18 cellular contexts compared by ENCODE assay signal in genomic region chr4:10524196-10524833, GRCh38.
A peak's percentile ranks its signal among the peaks of the same experiment; 100 is the strongest.
DNase-seq lines count a peak whose midpoint lies in the region; ATAC-seq, FAIRE-seq and TF ChIP-seq lines count a peak whose summit lies in the region.
"Had no signal": no experiment of that assay in that cellular context is flagged by ENCODE, and none has a peak within 500 bp of the region (broad histone marks: within the 10 kb centered on the region; RNA-seq: fewer than 3 reads in every experiment).

No MANE protein-coding gene starts in this region.

- H3K27ac ChIP-seq in breast epithelium (no peak overlapping the region), mammary epithelial cell (ENCODE audit: insufficient read depth, low read depth, low read length) (no peak overlapping the region), aorta (ENCODE audit: low read depth in 1 of 2, low read length in 2 of 2) (no peak overlapping the region)
- H3K27ac ChIP-seq: C4-2B, RWPE1, SJCRH30 had no signal

- ATAC-seq in left lobe of liver, result peak; percentile 83
- ATAC-seq in aorta (ENCODE audit: low FRiP score), result peak; percentile 64
- ATAC-seq in HG02571 (IDR thresholded peaks at IDR 0.05; ENCODE audit: unreplicated experiment), result no peak
- ATAC-seq: K562 had no signal

- no peaks in the 10 kb centered on the region for H4K20me1 ChIP-seq in mammary epithelial cell (ENCODE audit: insufficient read depth, low read length)

- in situ Hi-C loops in mammary epithelial cell (cut with MboI; ENCODE audit: low sequenced_read_pairs in 2 of 2), result no loop called here

- no peak overlapping the region for H3K9ac ChIP-seq in mammary epithelial cell (ENCODE audit: insufficient read depth, low read length)

- peaks cover 19% of the 10 kb centered on the region for H3K9me3 Mint-ChIP-seq in MCF 10A (ENCODE audit: unreplicated experiment)

- H3K27ac Mint-ChIP-seq in MCF 10A (ENCODE audit: low read depth, unreplicated experiment), result peak overlapping the region; percentile 54

- H3K4me2 ChIP-seq in mammary epithelial cell (ENCODE audit: insufficient read depth, low read depth, low read length), result no peak overlapping the region

- no peak for TF ChIP-seq CTCF in MCF 10A (IDR thresholded peaks at IDR 0.05; ENCODE audit: unreplicated experiment)
- no peak for TF ChIP-seq CTCF in breast epithelium (IDR thresholded peaks at IDR 0.05)
- TF ChIP-seq CTCF in mammary epithelial cell (conservative IDR thresholded peaks at IDR 0.05 in 1 of 2, IDR thresholded peaks at IDR 0.05 in 1 of 2; ENCODE audit: extremely low read depth in 1 of 2, insufficient read depth in 1 of 2, low read depth in 1 of 2, low read length in 2 of 2), result no peak

- no peaks in the 10 kb centered on the region for H3K27me3 Mint-ChIP-seq in MCF 10A (ENCODE audit: insufficient read depth, unreplicated experiment)

- CTCF ChIA-PET in MCF 10A (lab: Yijun Ruan, JAX), result interaction anchor here (0.6 to 1.8 kb wide), 3 partner anchors 12 to 121 kb away, joined by 3 to 7 read pairs (median 5); no protein-coding TSS in a partner anchor
- CTCF ChIA-PET in mammary epithelial cell (lab: Charles Lee; ENCODE audit: low non-redundant PET), result no interaction called here

- no peaks in the 10 kb centered on the region for H3K4me1 ChIP-seq in breast epithelium
- peaks cover 20% of the 10 kb centered on the region for H3K4me1 ChIP-seq in mammary epithelial cell (ENCODE audit: insufficient read depth, low read length)
- no peaks in the 10 kb centered on the region for H3K4me1 ChIP-seq in aorta (ENCODE audit: control insufficient read depth in 1 of 2, insufficient read depth in 2 of 2, low read length in 2 of 2)
- H3K4me1 ChIP-seq: Caco-2, SJCRH30 had no signal

- 85% methylated on average over 4 of the region's 5 CpGs for WGBS in mammary epithelial cell (ENCODE audit: low coverage, missing lambda C conversion rate)
- 85 to 86% methylated on average over 5 of the region's 5 CpGs for WGBS in aorta, 2 donors

- peak overlapping the region; percentile 52 for H2AFZ ChIP-seq in mammary epithelial cell (ENCODE audit: low read depth, low read length)

- TF ChIP-seq POLR2A in breast epithelium (IDR thresholded peaks at IDR 0.05), result no peak

- H3K36me3 ChIP-seq in breast epithelium, result no peaks in the 10 kb centered on the region
- no peaks in the 10 kb centered on the region for H3K36me3 ChIP-seq in mammary epithelial cell (ENCODE audit: insufficient read depth, low read length)
- H3K36me3 ChIP-seq in aorta (ENCODE audit: control insufficient read depth in 1 of 2, insufficient read depth in 2 of 2, low read length in 1 of 2), result no peaks in the 10 kb centered on the region
- H3K36me3 ChIP-seq: SJCRH30 had no signal

- POLR2A ChIA-PET in MCF 10A (lab: Yijun Ruan, JAX), result no interaction called here

- no peak overlapping the region for H3K4me3 Mint-ChIP-seq in MCF 10A (ENCODE audit: unreplicated experiment)

- no peaks in the 10 kb centered on the region for H3K79me2 ChIP-seq in mammary epithelial cell (ENCODE audit: insufficient read depth, low read length)

- H3K9me3 ChIP-seq in breast epithelium (no peaks in the 10 kb centered on the region), mammary epithelial cell (replicated peaks; ENCODE audit: insufficient read depth, low read length) (no peaks in the 10 kb centered on the region), aorta (ENCODE audit: control insufficient read depth, low read length) (no peaks in the 10 kb centered on the region)
- H3K9me3 ChIP-seq: Caco-2, SJCRH30 had no signal

- peaks cover 12% of the 10 kb centered on the region for H3K4me1 Mint-ChIP-seq in MCF 10A (ENCODE audit: insufficient read depth, unreplicated experiment)

- FAIRE-seq in urothelium cell line (lab: Jason Lieb, UNC) (no peak), frontal cortex (lab: Jason Lieb, UNC) (no peak)
- FAIRE-seq: H54, HTR-8/SVneo, K562 had no signal

- H3K4me3 ChIP-seq in breast epithelium, result no peak overlapping the region
- H3K4me3 ChIP-seq in mammary epithelial cell (replicated peaks in 1 of 3; ENCODE audit: insufficient read depth in 1 of 3, low read depth in 2 of 3, low read length in 3 of 3), result no peak overlapping the region
- H3K4me3 ChIP-seq in aorta (ENCODE audit: low read length in 2 of 2), result no peak overlapping the region
- H3K4me3 ChIP-seq: K562, SJCRH30 had no signal

- no peaks in the 10 kb centered on the region for H3K27me3 ChIP-seq in breast epithelium
- H3K27me3 ChIP-seq in mammary epithelial cell (ENCODE audit: insufficient read depth, low read length), result no peaks in the 10 kb centered on the region
- H3K27me3 ChIP-seq in aorta (ENCODE audit: control insufficient read depth in 1 of 2, insufficient read depth in 2 of 2, low read length in 1 of 2), result no peaks in the 10 kb centered on the region

- intact Hi-C loops in MCF 10A (cut with micrococcal nuclease) (no loop called here), breast epithelium (cut with DNase I; ENCODE audit: low total_unique reads) (no loop called here), mammary epithelial cell (cut with micrococcal nuclease) (no loop called here), aorta (cut with DNase I) (no loop called here)

- no peaks in the 10 kb centered on the region for H3K36me3 Mint-ChIP-seq in MCF 10A (ENCODE audit: insufficient read depth, unreplicated experiment)

- DNase-seq in MCF 10A (ENCODE audit: unreplicated experiment) (peak; percentile 20), breast epithelium (ENCODE audit: low spot score in 2 of 2) (no peak), mammary epithelial cell (peak; percentile 58), left lobe of liver (ENCODE audit: low spot score) (no peak), aorta (no peak), urothelium cell line (ENCODE audit: low spot score) (no peak), frontal cortex (ENCODE audit: low spot score in 2 of 2) (no peak)
- DNase-seq: Caco-2, NCI-H1417, NCI-H2081, NCI-H524, SJCRH30 had no signal

- BruUV-seq in MCF 10A (replicated peaks; lab: Mats Ljungman, UMichigan), result no TSS peak
- no TSS peak for BruUV-seq in mammary epithelial cell (replicated peaks; lab: Mats Ljungman, UMichigan)

- dilution Hi-C loops in mammary epithelial cell (cut with HindIII; ENCODE audit: low sequenced_read_pairs), result no loop called here

Comparison
In these comparisons a context has a peak if more than half of its experiments do, and no peak if none do; other contexts are left out.
1. DNase-seq: peak in MCF 10A (single experiment) and mammary epithelial cell (single experiment); none in breast epithelium (0 of 2), left lobe of liver (single experiment), aorta (0 of 2), urothelium cell line (single experiment) and frontal cortex (0 of 2).